ENCODE assay signal across 8 cellular contexts in the genomic region with DNA sequence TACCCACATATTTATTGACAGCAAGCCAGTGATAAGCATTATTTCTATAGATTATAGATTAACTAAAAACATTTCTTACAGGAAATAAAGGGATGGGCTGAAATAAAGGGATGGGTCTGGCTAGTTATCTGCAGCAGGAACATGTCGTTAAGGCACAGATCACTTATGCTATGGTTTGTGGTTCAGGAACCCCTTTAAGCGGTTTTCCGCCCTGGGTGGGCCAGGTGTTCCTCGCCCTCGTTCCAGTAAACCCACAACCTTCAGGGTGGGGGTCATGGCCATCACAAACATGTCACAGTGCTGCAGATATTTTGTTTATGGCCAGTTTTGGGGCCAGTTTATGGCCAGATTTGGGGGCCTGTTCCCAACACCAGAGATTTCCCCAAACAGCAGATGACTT. TPM values are rescaled to one million over a fixed set of nuclear protein-coding genes. Genes with fewer than 3 reads are reported as not detected.
A peak's percentile ranks its signal among the peaks of the same experiment; 100 is the strongest.
DNase-seq lines count a peak whose midpoint lies in the region; TF ChIP-seq lines count a peak whose summit lies in the region.
"Not testable (repeated sequence)": the region's sequence is repeated elsewhere in the genome, so short reads cannot be mapped to it uniquely, and the experiment has no call there.
"Had no signal": no experiment of that assay in that cellular context is flagged by ENCODE, and none has a peak within 500 bp of the region (broad histone marks: within the 10 kb centered on the region; RNA-seq: fewer than 3 reads in every experiment).

No MANE protein-coding gene starts in this region.

- not testable (repeated sequence) for H3K4me1 Mint-ChIP-seq in Caco-2 (ENCODE audit: low read depth, unreplicated experiment); MCF 10A (ENCODE audit: insufficient read depth, unreplicated experiment); neural crest cell

- not testable (repeated sequence) for H3K27me3 Mint-ChIP-seq in Caco-2 (ENCODE audit: insufficient read depth, unreplicated experiment); neural crest cell (ENCODE audit: low read depth)
- H3K27me3 Mint-ChIP-seq in MCF 10A (ENCODE audit: insufficient read depth, unreplicated experiment): peaks cover 13% of the 10 kb centered on the region

- intact Hi-C loops in Caco-2 (cut with micrococcal nuclease; ENCODE audit: unreplicated experiment); MCF 10A (cut with micrococcal nuclease): not testable (repeated sequence)

- not testable (repeated sequence) for H3K9me3 Mint-ChIP-seq in Caco-2 (ENCODE audit: unreplicated experiment); MCF 10A (ENCODE audit: unreplicated experiment); neural crest cell

- CTCF ChIA-PET in Caco-2 (lab: Charles Lee): not testable (repeated sequence)
- CTCF ChIA-PET in MCF 10A (lab: Yijun Ruan, JAX): interaction anchor here (0.7 to 1.1 kb wide), 2 partner anchors 11 to 505 kb away, joined by 3 read pairs; partner anchors contain the start of genes MRPS12 and SARS2

- H3K36me3 Mint-ChIP-seq in Caco-2 (ENCODE audit: insufficient read depth, unreplicated experiment): peaks cover 28% of the 10 kb centered on the region
- not testable (repeated sequence) for H3K36me3 Mint-ChIP-seq in MCF 10A (ENCODE audit: insufficient read depth, unreplicated experiment); neural crest cell (ENCODE audit: low read depth)

- not testable (repeated sequence) for H3K9ac ChIP-seq in Loucy (ENCODE audit: low read depth, low read length, poor library complexity, severe bottlenecking)

- H3F3A ChIP-seq in Loucy (ENCODE audit: low read depth): not testable (repeated sequence)

- not testable (repeated sequence) for H3K27me3 ChIP-seq in Caco-2 (replicated peaks; ENCODE audit: control insufficient read depth, insufficient read depth, low read length); Loucy (ENCODE audit: insufficient read depth, low read length, poor library complexity, severe bottlenecking); WERI-Rb-1 (ENCODE audit: insufficient read depth, low read depth, severe bottlenecking)

- H3K36me3 ChIP-seq in Caco-2 (ENCODE audit: control insufficient read depth, insufficient read depth, low read length); Loucy (ENCODE audit: insufficient read depth, low read length): not testable (repeated sequence)
- peaks cover 23% of the 10 kb centered on the region for H3K36me3 ChIP-seq in WERI-Rb-1

- DNase-seq in Caco-2; WERI-Rb-1; MCF 10A (ENCODE audit: unreplicated experiment); neural crest cell (ENCODE audit: low read depth, low spot score): not testable (repeated sequence)

- H3K4me1 ChIP-seq in Caco-2: not testable (repeated sequence)
- H3K4me1 ChIP-seq in Loucy (ENCODE audit: insufficient read depth, low read length, poor library complexity, severe bottlenecking): peaks cover 18% of the 10 kb centered on the region

- not testable (repeated sequence) for H3K27ac Mint-ChIP-seq in Caco-2 (ENCODE audit: unreplicated experiment); MCF 10A (ENCODE audit: low read depth, unreplicated experiment)
- H3K27ac Mint-ChIP-seq in neural crest cell (ENCODE audit: unreplicated experiment): peak overlapping the region; percentile 24

- H3K4me3 Mint-ChIP-seq in Caco-2 (ENCODE audit: unreplicated experiment); MCF 10A (ENCODE audit: unreplicated experiment); neural crest cell: not testable (repeated sequence)

- H3K79me2 ChIP-seq in Loucy (ENCODE audit: insufficient read depth, low read length): not testable (repeated sequence)

- H3K9me3 ChIP-seq in Caco-2; Loucy (ENCODE audit: insufficient read depth, low read depth, low read length); WERI-Rb-1 (ENCODE audit: severe bottlenecking): not testable (repeated sequence)

- H3K27ac ChIP-seq in WERI-Rb-1: peak overlapping the region; percentile 45

- not testable (repeated sequence) for H4K20me1 ChIP-seq in Loucy (ENCODE audit: insufficient read depth, low read length, poor library complexity, severe bottlenecking)

- H3K9me2 ChIP-seq in Loucy (replicated peaks; ENCODE audit: low read depth, low read length): not testable (repeated sequence)

- TF ChIP-seq CTCF in Caco-2 (IDR thresholded peaks at IDR 0.05; ENCODE audit: insufficient read depth in 1 of 2, low read depth in 1 of 2, low read length in 1 of 2, severe bottlenecking in 1 of 2, unreplicated experiment in 1 of 2); Loucy (conservative IDR thresholded peaks at IDR 0.05; ENCODE audit: low read length); WERI-Rb-1 (IDR thresholded peaks at IDR 0.05; ENCODE audit: low read depth, low read length); MCF 10A (IDR thresholded peaks at IDR 0.05; ENCODE audit: unreplicated experiment); neural crest cell (conservative IDR thresholded peaks at IDR 0.05): not testable (repeated sequence)

- POLR2A ChIA-PET in Caco-2 (lab: Charles Lee): not testable (repeated sequence)
- POLR2A ChIA-PET in MCF 10A (lab: Yijun Ruan, JAX): interaction anchor here (2.0 kb wide), 1 partner anchor 11 kb away, joined by 7 read pairs; the partner anchor contains the start of genes MRPS12 and SARS2

- not testable (repeated sequence) for H2AFZ ChIP-seq in Loucy (ENCODE audit: low read length)

- peak overlapping the region; percentile 39 for H3K4me2 ChIP-seq in Loucy (ENCODE audit: low read depth, low read length, poor library complexity, severe bottlenecking)

- H3K4me3 ChIP-seq in Caco-2 (ENCODE audit: low read depth, low read length); Loucy (ENCODE audit: low read length, poor library complexity, severe bottlenecking); WERI-Rb-1 (ENCODE audit: low read depth, low read length): not testable (repeated sequence)

- BruUV-seq in Caco-2 (replicated peaks; lab: Mats Ljungman, UMichigan): TSS peak; percentile 34
- BruUV-seq in MCF 10A (replicated peaks; lab: Mats Ljungman, UMichigan): TSS peak; percentile 13

RNA-seq across cellular contexts. Expression of gene MRPS12, which starts 10.7 kb away (rescaled TPM):
- total RNA-seq in Caco-2 (2022) (77.9 and 82.5 TPM in 2 replicates), MCF 10A (2022) (38.1 and 53.3 TPM in 2 replicates), neural crest cell (34.4 and 38.5 TPM in 2 replicates)

RNA-seq across cellular contexts. Expression of gene SARS2, which starts 10.9 kb away (rescaled TPM):
- total RNA-seq in Caco-2 (2022) (66.6 and 85.1 TPM in 2 replicates), MCF 10A (2022) (9.3 and 23.6 TPM in 2 replicates), neural crest cell (54.1 and 58.5 TPM in 2 replicates)

RNA-seq across cellular contexts. Expression of gene CCER2, which starts 29.5 kb away (rescaled TPM):
- total RNA-seq in Caco-2 (2022) (0.68 TPM in 1 of 2 replicates, not detected in the other), MCF 10A (2022) (0.39 TPM in 1 of 2 replicates, not detected in the other), neural crest cell (1.4 and 2.0 TPM in 2 replicates)
- total RNA-seq: G401, H4 had no signal

RNA-seq across cellular contexts. Expression of gene FBXO17, which starts 34.1 kb away (rescaled TPM):
- total RNA-seq in Caco-2 (2022): 42.8 and 45.2 TPM in 2 replicates
- 5.2 and 5.8 TPM in 2 replicates for total RNA-seq in MCF 10A (2022)
- total RNA-seq in neural crest cell: 29.8 and 30.9 TPM in 2 replicates
- total RNA-seq: CD8-positive, alpha-beta memory T cell had no signal

RNA-seq across cellular contexts. Expression of gene NFKBIB, which starts 41.7 kb away (rescaled TPM):
- total RNA-seq in Caco-2 (2022): 43.9 and 52.6 TPM in 2 replicates
- total RNA-seq in MCF 10A (2022): 45.1 and 45.4 TPM in 2 replicates
- total RNA-seq in neural crest cell: 19.9 and 21.2 TPM in 2 replicates
